ENCODE assay signal across 10 cellular contexts in the genomic region with DNA sequence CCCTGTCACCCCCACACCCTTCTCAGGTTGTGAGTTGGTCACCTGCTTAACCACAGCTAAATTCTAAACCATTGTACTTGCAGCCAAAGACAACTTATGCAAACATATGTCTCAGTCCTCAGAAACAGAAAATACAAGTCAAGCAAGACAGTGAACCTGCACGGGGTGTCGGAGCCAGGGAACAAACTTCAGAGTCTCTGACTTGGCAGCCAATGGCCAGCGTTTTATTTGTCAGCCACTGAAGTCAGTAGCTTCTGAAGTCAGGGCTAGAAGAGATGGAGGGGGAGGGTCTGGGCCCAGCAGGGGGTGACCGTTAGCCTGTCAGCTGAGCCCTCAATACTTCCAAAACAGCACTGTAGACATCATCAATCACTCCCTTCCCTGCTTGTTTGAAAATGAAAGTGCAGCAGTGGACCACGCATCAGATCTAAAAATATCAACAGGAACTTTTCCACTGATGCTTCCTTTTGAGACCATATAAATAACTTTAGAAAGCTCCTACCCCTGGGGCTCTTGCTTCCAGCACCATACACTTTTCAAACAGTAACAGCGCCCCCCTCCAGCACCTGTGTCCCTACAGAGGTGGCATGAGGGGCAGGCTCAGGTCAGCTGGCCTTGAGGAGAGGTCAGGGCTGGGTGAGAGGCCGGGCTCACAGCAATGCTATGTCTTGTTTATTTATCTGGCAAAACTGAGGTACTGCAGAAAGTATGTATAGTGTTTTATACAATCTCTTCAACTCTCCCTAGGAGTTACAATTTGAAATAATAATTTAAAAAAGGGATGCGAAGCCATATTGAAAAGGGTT.
DNase-seq lines count a peak whose midpoint lies in the region; ATAC-seq and TF ChIP-seq lines count a peak whose summit lies in the region.
"Had no signal": no experiment of that assay in that cellular context is flagged by ENCODE, and none has a peak within 500 bp of the region (broad histone marks: within the 10 kb centered on the region; RNA-seq: fewer than 3 reads in every experiment).

No MANE protein-coding gene starts in this region.

- H3K4me1 Mint-ChIP-seq in type B pancreatic cell (ENCODE audit: unreplicated experiment), result peaks cover 7% of the 10 kb centered on the region

- no peaks in the 10 kb centered on the region for H3K36me3 ChIP-seq in heart right ventricle

- peaks cover 0 to 9% (median 0%) of the 10 kb centered on the region in 9 donors for H3K4me1 ChIP-seq in heart right ventricle

- peaks cover 3% of the 10 kb centered on the region for H3K27me3 Mint-ChIP-seq in type B pancreatic cell
- H3K27me3 Mint-ChIP-seq: activated B cell treated with CpG ODN at 0.5 μM for 24 hours had no signal

- no peak overlapping the region for H3K27ac ChIP-seq in heart right ventricle

- peak in 1 of 8 donors; percentile 14 for ATAC-seq in heart right ventricle
- ATAC-seq in Right ventricle myocardium inferior, result no peak
- ATAC-seq in HG03159 (IDR thresholded peaks at IDR 0.05; ENCODE audit: unreplicated experiment), result peak; percentile 49

- H3K9me3 ChIP-seq in heart right ventricle, result peaks cover 0 to 7% (median 0%) of the 10 kb centered on the region in 11 donors

- intact Hi-C loops in heart right ventricle (cut with DNase I) (no loop called here), Right ventricle myocardium inferior (cut with DNase I) (no loop called here)

- H3K27ac Mint-ChIP-seq in type B pancreatic cell, result no peak overlapping the region
- H3K27ac Mint-ChIP-seq: activated B cell treated with CpG ODN at 0.5 μM for 24 hours; CD4-positive, CD25-positive, alpha-beta regulatory T cell had no signal

- no peaks in the 10 kb centered on the region for H3K36me3 Mint-ChIP-seq in type B pancreatic cell
- H3K36me3 Mint-ChIP-seq: CD4-positive, CD25-positive, alpha-beta regulatory T cell had no signal

- peak overlapping the region in 8 of 10 donors; percentile 2 to 37 (median 14) for H3K4me3 ChIP-seq in heart right ventricle

- H3K9me3 Mint-ChIP-seq in type B pancreatic cell, result no peaks in the 10 kb centered on the region

- H3K27me3 ChIP-seq in heart right ventricle, result no peaks in the 10 kb centered on the region

- DNase-seq in heart right ventricle (no peak), Right ventricle myocardium inferior (ENCODE audit: missing footprints) (no peak), astrocyte of the hippocampus (ENCODE audit: low read depth, low spot score) (peak; percentile 2), type B pancreatic cell (ENCODE audit: extremely low spot score, unreplicated experiment) (no peak), DMS53 (lab: John Stamatoyannopoulos, UW) (no peak), SW 1271 (lab: John Stamatoyannopoulos, UW) (no peak)
- no peak for DNase-seq in stimulated activated CD4-positive, alpha-beta T cell treated with anti-CD3 and anti-CD28 coated beads, Interleukin-4, amount 100 ng/mL, for 24 hours
- DNase-seq: activated B cell treated with CpG ODN at 0.5 μM for 24 hours; CD4-positive, CD25-positive, alpha-beta regulatory T cell had no signal

- TF ChIP-seq CTCF in heart right ventricle (IDR thresholded peaks at IDR 0.05) (no peak), type B pancreatic cell (conservative IDR thresholded peaks at IDR 0.05) (peak; percentile 29)

- WGBS in heart right ventricle, 2 donors, result 31 to 45% methylated on average over 8 of the region's 8 CpGs

- no peak overlapping the region for H3K4me3 Mint-ChIP-seq in type B pancreatic cell
- H3K4me3 Mint-ChIP-seq: activated B cell treated with CpG ODN at 0.5 μM for 24 hours; CD4-positive, CD25-positive, alpha-beta regulatory T cell had no signal
